9 cellular contexts compared by ENCODE assay signal in genomic region chr1:92980732-92981647, GRCh38. TPM values are rescaled to one million over a fixed set of nuclear protein-coding genes. Genes with fewer than 3 reads are reported as not detected.
DNase-seq lines count a peak whose midpoint lies in the region; ATAC-seq and TF ChIP-seq lines count a peak whose summit lies in the region.
"Had no signal": no experiment of that assay in that cellular context is flagged by ENCODE, and none has a peak within 500 bp of the region (broad histone marks: within the 10 kb centered on the region; RNA-seq: fewer than 3 reads in every experiment).

No MANE protein-coding gene starts in this region.

- peak overlapping the region; percentile 88 to 99 (median 96) for H3K27ac Mint-ChIP-seq in CD8-positive, alpha-beta memory T cell

- peak overlapping the region; percentile 32 for H3K27ac ChIP-seq in CD8-positive, alpha-beta memory T cell (ENCODE audit: low read depth, low read length)
- peak overlapping the region; percentile 80 for H3K27ac ChIP-seq in effector memory CD4-positive, alpha-beta T cell (ENCODE audit: insufficient read depth, low read length, poor library complexity, severe bottlenecking)
- no peak overlapping the region for H3K27ac ChIP-seq in gastrocnemius medialis
- H3K27ac ChIP-seq: KMS-11 had no signal

- CTCF ChIA-PET in CD8-positive, alpha-beta memory T cell (lab: Charles Lee), result interaction anchor here (0.9 to 4.5 kb wide), 12 partner anchors 9 to 149 kb away, joined by 3 to 37 read pairs (median 6); partner anchors contain the start of gene DIPK1A

- in situ Hi-C loops in gastrocnemius medialis (cut with MboI; ENCODE audit: low sequenced_read_pairs in 4 of 4), result no loop called here

- intact Hi-C loops in gastrocnemius medialis (cut with DNase I; ENCODE audit: low total_unique reads), result no loop called here

- H3K36me3 Mint-ChIP-seq in CD8-positive, alpha-beta memory T cell, result peaks cover 0 to 5% (median 0%) of the 10 kb centered on the region in 3 donors

- no peaks in the 10 kb centered on the region for H3K27me3 Mint-ChIP-seq in CD8-positive, alpha-beta memory T cell

- peaks cover 0 to 2% (median 0%) of the 10 kb centered on the region in 5 donors for H3K9me3 Mint-ChIP-seq in CD8-positive, alpha-beta memory T cell

- H3K4me3 ChIP-seq in CD8-positive, alpha-beta memory T cell (ENCODE audit: low read length), result peak overlapping the region; percentile 2
- no peak overlapping the region for H3K4me3 ChIP-seq in effector memory CD4-positive, alpha-beta T cell (ENCODE audit: insufficient read depth, low read depth, low read length, poor library complexity, severe bottlenecking)
- H3K4me3 ChIP-seq in gastrocnemius medialis, result no peak overlapping the region

- no peak for TF ChIP-seq CTCF in gastrocnemius medialis (IDR thresholded peaks at IDR 0.05 in 4 of 5, conservative IDR thresholded peaks at IDR 0.05 in 1 of 5)

- no peak for TF ChIP-seq POLR2A in gastrocnemius medialis (IDR thresholded peaks at IDR 0.05)

- H3K9me3 ChIP-seq in CD8-positive, alpha-beta memory T cell (ENCODE audit: low read length), result no peaks in the 10 kb centered on the region
- H3K9me3 ChIP-seq in effector memory CD4-positive, alpha-beta T cell (ENCODE audit: control insufficient read depth, low read length), result no peaks in the 10 kb centered on the region
- peaks cover 0 to 5% (median 0%) of the 10 kb centered on the region in 3 donors for H3K9me3 ChIP-seq in gastrocnemius medialis

- H3K4me1 ChIP-seq in CD8-positive, alpha-beta memory T cell (ENCODE audit: insufficient read depth, low read length), result peaks cover 27% of the 10 kb centered on the region
- H3K4me1 ChIP-seq in effector memory CD4-positive, alpha-beta T cell (ENCODE audit: control insufficient read depth, insufficient read depth, low read length, poor library complexity, severe bottlenecking), result peaks cover 15% of the 10 kb centered on the region
- H3K4me1 ChIP-seq in gastrocnemius medialis, result no peaks in the 10 kb centered on the region

- peak; percentile 9 to 86 (median 82) for DNase-seq in CD8-positive, alpha-beta memory T cell
- DNase-seq in NOMO-1 (lab: John Stamatoyannopoulos, UW; ENCODE audit: unreplicated experiment in 2 of 2), result peak; percentile 47 to 74
- peak; percentile 36 to 56 (median 47) for DNase-seq in effector memory CD4-positive, alpha-beta T cell
- no peak for DNase-seq in NCI-H2171 (lab: John Stamatoyannopoulos, UW)
- DNase-seq in gastrocnemius medialis, result no peak
- no peak for DNase-seq in Kasumi-1 (lab: John Stamatoyannopoulos, UW)
- DNase-seq in NCI-H1105 (lab: John Stamatoyannopoulos, UW), result no peak

- ATAC-seq in GM21447 (IDR thresholded peaks at IDR 0.05; ENCODE audit: unreplicated experiment) (peak; percentile 62), gastrocnemius medialis (no peak)

- peak overlapping the region; percentile 4 to 77 (median 68) for H3K4me3 Mint-ChIP-seq in CD8-positive, alpha-beta memory T cell

- H3K27me3 ChIP-seq in CD8-positive, alpha-beta memory T cell (ENCODE audit: insufficient read depth, low read length, poor library complexity, severe bottlenecking), result no peaks in the 10 kb centered on the region
- no peaks in the 10 kb centered on the region for H3K27me3 ChIP-seq in effector memory CD4-positive, alpha-beta T cell (replicated peaks; ENCODE audit: control insufficient read depth, insufficient read depth, low read length, poor library complexity, severe bottlenecking)
- H3K27me3 ChIP-seq in gastrocnemius medialis, result no peaks in the 10 kb centered on the region

- POLR2A ChIA-PET in CD8-positive, alpha-beta memory T cell (lab: Charles Lee), result interaction anchor here (0.6 to 3.1 kb wide), 10 partner anchors 10 to 364 kb away, joined by 3 to 32 read pairs (median 4); partner anchors contain the start of genes DIPK1A and RPL5

- no peaks in the 10 kb centered on the region for H3K36me3 ChIP-seq in CD8-positive, alpha-beta memory T cell (ENCODE audit: insufficient read depth, low read length)
- H3K36me3 ChIP-seq in effector memory CD4-positive, alpha-beta T cell (ENCODE audit: control insufficient read depth, insufficient read depth, low read length), result no peaks in the 10 kb centered on the region
- no peaks in the 10 kb centered on the region for H3K36me3 ChIP-seq in gastrocnemius medialis

- H3K4me1 Mint-ChIP-seq in CD8-positive, alpha-beta memory T cell, result peaks cover 22 to 50% (median 39%) of the 10 kb centered on the region in 3 donors

RNA-seq across cellular contexts. Expression of gene DIPK1A, which starts 19.7 kb away (rescaled TPM):
- total RNA-seq in CD8-positive, alpha-beta memory T cell, result 10 to 100 TPM; 10.9 to 12.9 TPM
- polyA plus RNA-seq in CD8-positive, alpha-beta memory T cell, result 15.7 TPM
- 1 to 10 TPM; 3.3 to 9.2 (median 4.7) TPM for total RNA-seq in gastrocnemius medialis

Comparison
In these comparisons a context has a peak if more than half of its experiments do, and no peak if none do; other contexts are left out.
1. DNase-seq: peak in CD8-positive, alpha-beta memory T cell (5 of 5), NOMO-1 (2 of 2) and effector memory CD4-positive, alpha-beta T cell (3 of 3); none in NCI-H2171 (single experiment), gastrocnemius medialis (0 of 2), Kasumi-1 (0 of 2) and NCI-H1105 (single experiment).
2. H3K27ac ChIP-seq: peak in CD8-positive, alpha-beta memory T cell (single experiment) and effector memory CD4-positive, alpha-beta T cell (single experiment); none in gastrocnemius medialis (0 of 4).